ENCODE assay signal across 8 cellular contexts in the genomic region with DNA sequence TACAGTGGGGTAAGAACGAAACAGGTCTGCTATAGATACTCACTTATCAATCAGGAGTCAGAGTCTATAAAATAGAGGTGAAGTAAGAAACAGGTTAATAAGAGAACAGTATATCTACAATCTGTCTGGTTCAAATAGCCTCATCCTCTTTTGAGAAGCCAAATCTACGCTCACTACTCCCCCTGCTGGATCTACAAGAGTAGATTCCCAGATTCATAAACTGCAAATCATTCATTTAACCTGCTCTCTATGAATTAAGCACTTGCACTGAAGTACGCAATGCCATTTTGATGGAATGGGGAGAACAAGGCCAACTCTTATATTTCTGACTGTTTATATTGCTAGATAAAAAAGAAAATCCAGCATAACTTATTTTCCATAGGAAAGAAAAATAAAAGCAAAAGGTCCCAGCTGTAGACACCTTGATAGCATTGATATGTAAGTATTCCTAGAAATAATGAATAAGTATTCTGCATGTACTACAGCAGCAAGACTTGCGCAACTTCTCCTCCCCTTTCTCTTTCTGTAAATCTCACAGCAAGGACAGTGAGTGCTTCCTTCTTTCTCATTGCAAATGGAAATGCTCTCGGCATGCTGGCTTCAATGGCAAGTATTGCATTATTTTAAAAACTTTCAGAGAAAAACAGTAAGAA.
DNase-seq lines count a peak whose midpoint lies in the region; ATAC-seq and TF ChIP-seq lines count a peak whose summit lies in the region.

No MANE protein-coding gene starts in this region.

- WGBS in mesenchymal stem cell, result 54% methylated on average over 3 of the region's 5 CpGs

- no peak overlapping the region for H2BK5ac ChIP-seq in mesenchymal stem cell (ENCODE audit: low read depth, low read length, poor library complexity, severe bottlenecking)

- H3K23ac ChIP-seq in mesenchymal stem cell (ENCODE audit: low read length in 2 of 2), result no peak overlapping the region

- no peak overlapping the region for H4K8ac ChIP-seq in mesenchymal stem cell (ENCODE audit: low read length)

- no peak overlapping the region for H3K27ac ChIP-seq in mesenchymal stem cell (ENCODE audit: low read length, poor library complexity, severe bottlenecking)

- no peaks in the 10 kb centered on the region for H3K36me3 Mint-ChIP-seq in natural killer cell

- H3K4me1 Mint-ChIP-seq in natural killer cell, result no peaks in the 10 kb centered on the region

- H3K27me3 Mint-ChIP-seq in natural killer cell (ENCODE audit: low read depth in 2 of 2), result peaks cover 0 to 3% of the 10 kb centered on the region in 2 donors

- H3K4me1 ChIP-seq in mesenchymal stem cell (ENCODE audit: control insufficient read depth, insufficient read depth, low read depth, low read length), result no peaks in the 10 kb centered on the region

- H3K14ac ChIP-seq in mesenchymal stem cell (ENCODE audit: low read length in 2 of 2), result no peak overlapping the region

- peaks cover 9% of the 10 kb centered on the region in 2 experiments for H3K27me3 ChIP-seq in mesenchymal stem cell (ENCODE audit: control insufficient read depth in 1 of 2, insufficient read depth in 1 of 2, low read length in 2 of 2)

- H2BK15ac ChIP-seq in mesenchymal stem cell (ENCODE audit: low read depth, poor library complexity, severe bottlenecking), result no peak overlapping the region

- no peak overlapping the region for H3K27ac Mint-ChIP-seq in natural killer cell

- no peak overlapping the region for H2BK120ac ChIP-seq in mesenchymal stem cell (ENCODE audit: low read depth, low read length)

- intact Hi-C loops in natural killer cell (cut with micrococcal nuclease), result no loop called here

- no peak overlapping the region for H3K18ac ChIP-seq in mesenchymal stem cell (ENCODE audit: low read depth in 1 of 2, low read length in 2 of 2)

- no peak overlapping the region for H3K9ac ChIP-seq in mesenchymal stem cell (ENCODE audit: low read length)

- no peak overlapping the region for H2AK5ac ChIP-seq in mesenchymal stem cell (ENCODE audit: low read length, severe bottlenecking)

- no peak for TF ChIP-seq CTCF in natural killer cell (IDR thresholded peaks at IDR 0.05)

- H3K4me3 Mint-ChIP-seq in natural killer cell, result no peak overlapping the region

- H3K4ac ChIP-seq in mesenchymal stem cell (ENCODE audit: low read depth in 1 of 2, low read length in 2 of 2), result no peak overlapping the region

- H2BK12ac ChIP-seq in mesenchymal stem cell (ENCODE audit: low read length in 2 of 2), result no peak overlapping the region

- H3K36me3 ChIP-seq in mesenchymal stem cell (ENCODE audit: control insufficient read depth in 1 of 2, insufficient read depth in 2 of 2, low read depth in 1 of 2, low read length in 2 of 2), result no peaks in the 10 kb centered on the region

- H2AFZ ChIP-seq in mesenchymal stem cell (ENCODE audit: low read depth, low read length), result no peak overlapping the region

- no peaks in the 10 kb centered on the region for H3K79me1 ChIP-seq in mesenchymal stem cell (replicated peaks; ENCODE audit: low read length, poor library complexity, severe bottlenecking)

- H3K9me3 Mint-ChIP-seq in natural killer cell, result no peaks in the 10 kb centered on the region

- peak; percentile 7 to 61 for DNase-seq in NOMO-1 (lab: John Stamatoyannopoulos, UW; ENCODE audit: unreplicated experiment in 2 of 2)
- no peak for DNase-seq in NOMO-1 treated with dmso at 0.1 percent for 144 hours (lab: John Stamatoyannopoulos, UW; ENCODE audit: unreplicated experiment)
- DNase-seq in NCI-H82 (lab: John Stamatoyannopoulos, UW), result peak; percentile 76
- peak; percentile 47 for DNase-seq in cerebellar cortex (ENCODE audit: low spot score)
- DNase-seq in mesenchymal stem cell, result peak; percentile 39
- DNase-seq in natural killer cell, result no peak

- no peak overlapping the region for H3K4me3 ChIP-seq in mesenchymal stem cell (ENCODE audit: insufficient read depth in 1 of 2, low read depth in 1 of 2, low read length in 2 of 2)

- H3K9me3 ChIP-seq in mesenchymal stem cell (ENCODE audit: control insufficient read depth, low read length), result no peaks in the 10 kb centered on the region

- ATAC-seq in GM21381 (IDR thresholded peaks at IDR 0.05; ENCODE audit: unreplicated experiment) (peak; percentile 80), HG03558 (IDR thresholded peaks at IDR 0.05; ENCODE audit: extremely low read depth, unreplicated experiment) (peak; percentile 83), natural killer cell (no peak)

- no peak overlapping the region for H3K4me2 ChIP-seq in mesenchymal stem cell (ENCODE audit: low read length, poor library complexity, severe bottlenecking)

- no peak overlapping the region for H4K91ac ChIP-seq in mesenchymal stem cell (ENCODE audit: low read length)

Comparison
In these comparisons a context has a peak if more than half of its experiments do, and no peak if none do; other contexts are left out.
1. DNase-seq: peak in NOMO-1 (2 of 2), NCI-H82 (single experiment), cerebellar cortex (single experiment) and mesenchymal stem cell (single experiment); none in NOMO-1 treated with dmso at 0.1 percent for 144 hours (single experiment) and natural killer cell (single experiment).
2. ATAC-seq: peak in GM21381 (single experiment) and HG03558 (single experiment); none in natural killer cell (0 of 3).